ENCODE assay signal across 17 cellular contexts in genomic region chr6:53672232-53672631, GRCh38. TPM values are rescaled to one million over a fixed set of nuclear protein-coding genes. Genes with fewer than 3 reads are reported as not detected.
"Had no signal": no experiment of that assay in that cellular context is flagged by ENCODE, and none has a peak within 500 bp of the region (broad histone marks: within the 10 kb centered on the region; RNA-seq: fewer than 3 reads in every experiment).

No MANE protein-coding gene starts in this region.

- H3K4me1 ChIP-seq: pancreas had no signal

- H3K9me3 ChIP-seq: body of pancreas, pancreas, stomach had no signal

- ATAC-seq: activated CD8-positive, alpha-beta T cell treated with anti-CD3 and anti-CD28 coated beads, Interleukin-2, amount 10 ng/mL, durations not matched to agents 7 days and 5 days; body of pancreas; natural killer cell; sciatic nerve; stimulated activated effector memory CD8-positive, alpha-beta T cell treated with anti-CD3 and anti-CD28 coated beads, Interleukin-12 subunit alpha, Interleukin-12 subunit beta, amount 100 ng/mL, for 72 hours had no signal

- H3K27me3 ChIP-seq: body of pancreas, pancreas, stomach had no signal

- H3K4me3 ChIP-seq: body of pancreas, dorsolateral prefrontal cortex, pancreas, stomach had no signal

- DNase-seq: activated CD4-positive, alpha-beta T cell treated with anti-CD3 and anti-CD28 coated beads, Interleukin-2, amount 10 ng/mL, durations not matched to agents 24 days and 14 days; activated CD8-positive, alpha-beta T cell treated with anti-CD3 and anti-CD28 coated beads, Interleukin-2, amount 10 ng/mL, durations not matched to agents 7 days and 5 days; activated naive CD4-positive, alpha-beta T cell treated with anti-CD3 and anti-CD28 coated beads for 36 hours; activated T-cell treated with anti-CD3 and anti-CD28 coated beads, Interleukin-2, amount 50 U/mL, for 24 hours; body of pancreas; central memory CD4-positive, alpha-beta T cell; dorsolateral prefrontal cortex; foreskin fibroblast; kidney; mesendoderm; natural killer cell; pancreas; stimulated activated CD4-positive, alpha-beta T cell treated with anti-CD3 and anti-CD28 coated beads, Interleukin-4, amount 100 ng/mL, for 24 hours; stomach had no signal

- H3K27ac ChIP-seq: body of pancreas, dorsolateral prefrontal cortex, pancreas, stomach had no signal

- H3K36me3 ChIP-seq: pancreas, stomach had no signal

RNA-seq across cellular contexts. Expression of gene KLHL31, which starts 6.7 kb away (rescaled TPM):
- total RNA-seq: pulmonary artery endothelial cell had no signal
